In the genomic region with DNA sequence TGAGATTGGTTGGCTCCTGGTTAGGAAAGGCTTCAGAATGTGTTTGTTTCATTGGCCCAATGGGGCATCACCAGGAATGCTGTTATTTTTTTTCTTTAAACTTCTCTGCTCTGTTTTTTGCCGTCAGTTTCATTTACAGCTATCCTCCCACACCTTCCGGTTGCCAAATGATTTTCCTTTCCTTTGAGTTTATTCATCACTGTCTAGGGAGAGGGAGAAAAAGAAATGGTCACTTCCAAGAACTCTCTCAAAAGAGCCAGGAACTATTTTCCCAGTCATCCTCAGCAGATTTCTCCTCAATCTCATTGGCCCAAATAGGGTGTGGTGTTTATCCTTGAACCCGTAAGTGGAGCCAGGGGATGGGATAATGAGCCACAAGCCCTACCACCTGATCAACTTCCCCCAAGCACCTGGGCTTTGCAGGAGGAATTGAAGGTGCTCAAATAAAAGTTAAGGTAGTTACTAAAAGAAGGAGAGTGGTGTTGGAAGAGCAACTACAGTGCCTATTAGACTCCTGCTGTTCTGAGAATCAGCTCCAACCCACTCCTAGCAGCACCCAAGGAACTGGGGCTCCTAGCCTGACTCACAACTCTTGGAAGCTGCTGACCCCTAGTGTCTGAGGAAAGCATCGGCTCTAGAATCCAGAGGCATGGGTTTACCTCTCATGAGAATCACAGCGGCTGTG, we compare ENCODE assay signal across 9 cellular contexts. TPM values are rescaled to one million over a fixed set of nuclear protein-coding genes. Genes with fewer than 3 reads are reported as not detected.
DNase-seq lines count a peak whose midpoint lies in the region; ATAC-seq and TF ChIP-seq lines count a peak whose summit lies in the region.
"Had no signal": no experiment of that assay in that cellular context is flagged by ENCODE, and none has a peak within 500 bp of the region (broad histone marks: within the 10 kb centered on the region; RNA-seq: fewer than 3 reads in every experiment).

No MANE protein-coding gene starts in this region.

- no peaks in the 10 kb centered on the region for H3K36me3 Mint-ChIP-seq in activated T-cell treated with anti-CD3 and anti-CD28 coated beads, Interleukin-2, amount 50 U/mL, for 72 hours (ENCODE audit: insufficient read depth in 2 of 2)
- H3K36me3 Mint-ChIP-seq in glutamatergic neuron (ENCODE audit: unreplicated experiment), result no peaks in the 10 kb centered on the region
- no peaks in the 10 kb centered on the region for H3K36me3 Mint-ChIP-seq in progenitor cell of endocrine pancreas (ENCODE audit: insufficient read depth)

- no peak overlapping the region for H3K27ac Mint-ChIP-seq in activated T-cell treated with anti-CD3 and anti-CD28 coated beads, Interleukin-2, amount 50 U/mL, for 72 hours
- H3K27ac Mint-ChIP-seq in glutamatergic neuron (ENCODE audit: unreplicated experiment) (no peak overlapping the region), progenitor cell of endocrine pancreas (no peak overlapping the region)

- peak; percentile 91 for ATAC-seq in DND-41 (ENCODE audit: insufficient read depth, low read depth)
- peak; percentile 88 for ATAC-seq in GM19397 (IDR thresholded peaks at IDR 0.05; ENCODE audit: unreplicated experiment)
- peak; percentile 97 for ATAC-seq in HG03342 (IDR thresholded peaks at IDR 0.05; ENCODE audit: unreplicated experiment)
- ATAC-seq in activated T-cell treated with anti-CD3 and anti-CD28 coated beads, Interleukin-2, amount 50 U/mL, for 72 hours (replicated peaks in 1 of 2), result peak; percentile 72 to 80

- H3K9me3 ChIP-seq in DND-41 (ENCODE audit: insufficient read depth, low read length, severe bottlenecking), result no peaks in the 10 kb centered on the region

- no peaks in the 10 kb centered on the region for H3K4me1 ChIP-seq in DND-41 (ENCODE audit: insufficient read depth, low read length)

- TF ChIP-seq CTCF in DND-41 (IDR thresholded peaks at IDR 0.05; ENCODE audit: borderline replicate concordance, extremely low read depth, low read length, poor library complexity, severe bottlenecking) (peak; percentile 81), glutamatergic neuron (IDR thresholded peaks at IDR 0.05; ENCODE audit: partially characterized antibody, unreplicated experiment) (peak; percentile 76), progenitor cell of endocrine pancreas (IDR thresholded peaks at IDR 0.05; ENCODE audit: unreplicated experiment) (peak; percentile 89)

- no peaks in the 10 kb centered on the region for H3K36me3 ChIP-seq in DND-41 (ENCODE audit: insufficient read depth, low read length)

- H3K4me1 Mint-ChIP-seq in activated T-cell treated with anti-CD3 and anti-CD28 coated beads, Interleukin-2, amount 50 U/mL, for 72 hours (ENCODE audit: low read depth), result no peaks in the 10 kb centered on the region
- H3K4me1 Mint-ChIP-seq in glutamatergic neuron (ENCODE audit: low read depth, unreplicated experiment) (no peaks in the 10 kb centered on the region), progenitor cell of endocrine pancreas (ENCODE audit: low read depth) (peaks cover 4% of the 10 kb centered on the region)
- H3K4me1 Mint-ChIP-seq: central memory CD8-positive, alpha-beta T cell had no signal

- H4K20me1 ChIP-seq in DND-41 (ENCODE audit: insufficient read depth, low read length), result no peaks in the 10 kb centered on the region

- no peaks in the 10 kb centered on the region for H3K79me2 ChIP-seq in DND-41 (ENCODE audit: insufficient read depth, low read length)

- no peak overlapping the region for H3K27ac ChIP-seq in DND-41 (ENCODE audit: low read length)

- H3K4me3 Mint-ChIP-seq in activated T-cell treated with anti-CD3 and anti-CD28 coated beads, Interleukin-2, amount 50 U/mL, for 72 hours, result no peak overlapping the region
- H3K4me3 Mint-ChIP-seq in glutamatergic neuron (ENCODE audit: unreplicated experiment), result no peak overlapping the region
- H3K4me3 Mint-ChIP-seq in progenitor cell of endocrine pancreas (ENCODE audit: low read depth), result no peak overlapping the region
- H3K4me3 Mint-ChIP-seq: central memory CD8-positive, alpha-beta T cell had no signal

- no peaks in the 10 kb centered on the region for H3K9me3 Mint-ChIP-seq in activated T-cell treated with anti-CD3 and anti-CD28 coated beads, Interleukin-2, amount 50 U/mL, for 72 hours
- no peaks in the 10 kb centered on the region for H3K9me3 Mint-ChIP-seq in glutamatergic neuron (ENCODE audit: unreplicated experiment)
- no peaks in the 10 kb centered on the region for H3K9me3 Mint-ChIP-seq in progenitor cell of endocrine pancreas (ENCODE audit: low read depth)
- H3K9me3 Mint-ChIP-seq: central memory CD8-positive, alpha-beta T cell had no signal

- H3K4me3 ChIP-seq in DND-41 (ENCODE audit: low read depth in 1 of 2, low read length in 2 of 2), result no peak overlapping the region

- no peak overlapping the region for H2AFZ ChIP-seq in DND-41 (ENCODE audit: low read depth, low read length)

- H3K27me3 ChIP-seq in DND-41 (ENCODE audit: insufficient read depth, low read length, poor library complexity), result peaks cover 3% of the 10 kb centered on the region

- no peak overlapping the region for H3K4me2 ChIP-seq in DND-41 (ENCODE audit: insufficient read depth, low read length)

- no peak overlapping the region for H3K9ac ChIP-seq in DND-41 (ENCODE audit: low read depth, low read length)

- DNase-seq in DND-41, result peak; percentile 48
- DNase-seq in NCI-H2227 treated with DMSO at 0.1 percent for 48 hours (lab: John Stamatoyannopoulos, UW), result peak; percentile 50
- peak; percentile 38 to 41 for DNase-seq in activated T-cell treated with anti-CD3 and anti-CD28 coated beads, Interleukin-2, amount 50 U/mL, for 72 hours
- DNase-seq in glutamatergic neuron, result peak; percentile 61
- peak; percentile 44 for DNase-seq in progenitor cell of endocrine pancreas (ENCODE audit: low spot score, unreplicated experiment)
- DNase-seq in GF-D8 (lab: John Stamatoyannopoulos, UW), result no peak

- peaks cover 14% of the 10 kb centered on the region for H3K27me3 Mint-ChIP-seq in activated T-cell treated with anti-CD3 and anti-CD28 coated beads, Interleukin-2, amount 50 U/mL, for 72 hours (ENCODE audit: low read depth)
- no peaks in the 10 kb centered on the region for H3K27me3 Mint-ChIP-seq in glutamatergic neuron (ENCODE audit: unreplicated experiment)
- H3K27me3 Mint-ChIP-seq in progenitor cell of endocrine pancreas, result peaks cover 6% of the 10 kb centered on the region

RNA-seq across cellular contexts. Expression of a gene that starts 34.8 kb away (rescaled TPM):
- not detected for total RNA-seq in activated T-cell treated with anti-CD3 and anti-CD28 coated beads, Interleukin-2, amount 50 U/mL, for 72 hours
- total RNA-seq in glutamatergic neuron (ENCODE audit: unreplicated experiment) (76.3 TPM), progenitor cell of endocrine pancreas (0.79 and 3.9 TPM in 2 replicates)

Comparison
In these comparisons a context has a peak if more than half of its experiments do, and no peak if none do; other contexts are left out.
1. RNA of a gene that starts 34.8 kb away (total RNA-seq): 76.3 TPM in glutamatergic neuron (single experiment); 0.79 to 3.9 TPM in progenitor cell of endocrine pancreas and not detected in activated T-cell treated with anti-CD3 and anti-CD28 coated beads, Interleukin-2, amount 50 U/mL, for 72 hours; every median in the first group is over 10 times any median in the second.
2. Peak in every context shown above with its lines, with median percentiles within 50 percentile points of each other: ATAC-seq and CTCF ChIP-seq.